Comparison of ENCODE assay signal across 11 cellular contexts in genomic region chr11:45148276-45148675, GRCh38. TPM values are rescaled to one million over a fixed set of nuclear protein-coding genes. Genes with fewer than 3 reads are reported as not detected.
DNase-seq lines count a peak whose midpoint lies in the region; ATAC-seq and TF ChIP-seq lines count a peak whose summit lies in the region.
"Had no signal": no experiment of that assay in that cellular context is flagged by ENCODE, and none has a peak within 500 bp of the region (broad histone marks: within the 10 kb centered on the region; RNA-seq: fewer than 3 reads in every experiment).

No MANE protein-coding gene starts in this region.

- H3K4me3 ChIP-seq in iPS-18a (ENCODE audit: low read length) = peak overlapping the region; percentile 76
- H3K4me3 ChIP-seq in spleen = peak overlapping the region in 5 of 8 donors; percentile 60 to 79 (median 70)

- H3K4me1 ChIP-seq in iPS-18a (ENCODE audit: control insufficient read depth, low read depth, low read length) (peaks cover 9% of the 10 kb centered on the region), spleen (peaks cover 0 to 59% (median 30%) of the 10 kb centered on the region in 6 donors)

- H3K4me3 Mint-ChIP-seq in activated CD8-positive, alpha-beta T cell treated with anti-CD3 and anti-CD28 coated beads for 36 hours = peak overlapping the region; percentile 81

- ATAC-seq in activated CD8-positive, alpha-beta T cell treated with anti-CD3 and anti-CD28 coated beads for 36 hours = no peak
- no peak for ATAC-seq in stimulated activated naive CD8-positive, alpha-beta T cell treated with anti-CD3 and anti-CD28 coated beads, Interleukin-15, Interleukin-2, amounts not matched to agents 100 U/mL and 50 U/mL, for 24 hours
- ATAC-seq: right lobe of liver had no signal

- no peaks in the 10 kb centered on the region for H3K9me3 Mint-ChIP-seq in activated CD8-positive, alpha-beta T cell treated with anti-CD3 and anti-CD28 coated beads for 36 hours

- no peak for TF ChIP-seq CTCF in activated CD8-positive, alpha-beta T cell treated with anti-CD3 and anti-CD28 coated beads for 36 hours (IDR thresholded peaks at IDR 0.05)
- no peak for TF ChIP-seq CTCF in spleen (IDR thresholded peaks at IDR 0.05 in 8 of 11, conservative IDR thresholded peaks at IDR 0.05 in 3 of 11)

- H3K27me3 ChIP-seq in iPS-18a (ENCODE audit: control insufficient read depth, insufficient read depth, low read length) = peaks cover 36% of the 10 kb centered on the region
- peaks cover 0 to 15% (median 0%) of the 10 kb centered on the region in 7 donors for H3K27me3 ChIP-seq in spleen (replicated peaks in 1 of 7)
- H3K27me3 ChIP-seq: right lobe of liver had no signal

- H3K36me3 ChIP-seq in iPS-18a (ENCODE audit: control insufficient read depth, low read depth, low read length) (no peaks in the 10 kb centered on the region), spleen (no peaks in the 10 kb centered on the region)
- H3K36me3 ChIP-seq: right lobe of liver had no signal

- POLR2A ChIA-PET in activated CD8-positive, alpha-beta T cell treated with anti-CD3 and anti-CD28 coated beads for 36 hours (lab: Charles Lee) = no interaction called here

- WGBS in spleen, 5 donors = 79 to 87% (median 84%) methylated on average over 6 to 7 of the region's 7 CpGs

- H3K9ac ChIP-seq in iPS-18a (ENCODE audit: low read length) = no peak overlapping the region

- no peaks in the 10 kb centered on the region for H3K36me3 Mint-ChIP-seq in activated CD8-positive, alpha-beta T cell treated with anti-CD3 and anti-CD28 coated beads for 36 hours (ENCODE audit: low read depth)

- H3K4me1 Mint-ChIP-seq in activated CD8-positive, alpha-beta T cell treated with anti-CD3 and anti-CD28 coated beads for 36 hours (ENCODE audit: low read depth) = peaks cover 16% of the 10 kb centered on the region

- DNase-seq in activated effector memory CD4-positive, alpha-beta T cell treated with anti-CD3 and anti-CD28 coated beads, Interleukin-2, amount 50 U/mL, for 16 hours = peak; percentile 44
- DNase-seq in activated effector memory CD4-positive, alpha-beta T cell treated with Interleukin-2 at 50 U/mL for 16 hours = no peak
- no peak for DNase-seq in activated CD8-positive, alpha-beta T cell treated with anti-CD3 and anti-CD28 coated beads for 36 hours
- DNase-seq in spleen = peak; percentile 66
- no peak for DNase-seq in NCI-H82 (lab: John Stamatoyannopoulos, UW)
- no peak for DNase-seq in DMS 273 (lab: John Stamatoyannopoulos, UW; ENCODE audit: unreplicated experiment)
- no peak for DNase-seq in stimulated activated naive CD8-positive, alpha-beta T cell treated with anti-CD3 and anti-CD28 coated beads, Interleukin-15, Interleukin-2, amounts not matched to agents 100 U/mL and 50 U/mL, for 24 hours
- DNase-seq: cortex of kidney, NCI-H187 had no signal

- H3K27ac ChIP-seq in iPS-18a (ENCODE audit: low read length) (no peak overlapping the region), spleen (no peak overlapping the region)

- no peak for TF ChIP-seq POLR2A in spleen (IDR thresholded peaks at IDR 0.05)

- CTCF ChIA-PET in activated CD8-positive, alpha-beta T cell treated with anti-CD3 and anti-CD28 coated beads for 36 hours (lab: Charles Lee) = no interaction called here

- H3K27me3 Mint-ChIP-seq in activated CD8-positive, alpha-beta T cell treated with anti-CD3 and anti-CD28 coated beads for 36 hours = peaks cover 18% of the 10 kb centered on the region

- H3K9me3 ChIP-seq in iPS-18a (ENCODE audit: control insufficient read depth, low read depth, low read length) (no peaks in the 10 kb centered on the region), spleen (no peaks in the 10 kb centered on the region)
- H3K9me3 ChIP-seq: right lobe of liver had no signal

- H3K27ac Mint-ChIP-seq in activated CD8-positive, alpha-beta T cell treated with anti-CD3 and anti-CD28 coated beads for 36 hours = no peak overlapping the region

- intact Hi-C loops in activated CD8-positive, alpha-beta T cell treated with anti-CD3 and anti-CD28 coated beads for 36 hours (cut with micrococcal nuclease) = no loop called here
- intact Hi-C loops in spleen (cut with DNase I; ENCODE audit: low total_unique reads) = no loop called here

RNA-seq across cellular contexts. Expression of gene PRDM11, which starts 1.8 kb away (rescaled TPM):
- total RNA-seq in activated CD8-positive, alpha-beta T cell treated with anti-CD3 and anti-CD28 coated beads for 36 hours = 1 to 10 TPM; 2.6 to 3.5 TPM
- 10 to 100 TPM in 6 of 7 donors, 1 to 10 TPM in 1; 8.0 to 24.3 (median 19.5) TPM for total RNA-seq in spleen
- 1 to 10 TPM; 1.7 to 4.3 (median 1.9) TPM for polyA plus RNA-seq in spleen

Comparison
In these comparisons a context has a peak if more than half of its experiments do, and no peak if none do; other contexts are left out.
1. DNase-seq: peak in activated effector memory CD4-positive, alpha-beta T cell treated with anti-CD3 and anti-CD28 coated beads, Interleukin-2, amount 50 U/mL, for 16 hours (single experiment) and spleen (single experiment); none in activated effector memory CD4-positive, alpha-beta T cell treated with Interleukin-2 at 50 U/mL for 16 hours (single experiment), activated CD8-positive, alpha-beta T cell treated with anti-CD3 and anti-CD28 coated beads for 36 hours (single experiment), NCI-H82 (single experiment), DMS 273 (single experiment) and stimulated activated naive CD8-positive, alpha-beta T cell treated with anti-CD3 and anti-CD28 coated beads, Interleukin-15, Interleukin-2, amounts not matched to agents 100 U/mL and 50 U/mL, for 24 hours (single experiment).